23 cellular contexts compared by ENCODE assay signal in genomic region chr5:109703827-109704226, GRCh38. TPM values are rescaled to one million over a fixed set of nuclear protein-coding genes. Genes with fewer than 3 reads are reported as not detected.
DNase-seq lines count a peak whose midpoint lies in the region; ATAC-seq and TF ChIP-seq lines count a peak whose summit lies in the region.
"Had no signal": no experiment of that assay in that cellular context is flagged by ENCODE, and none has a peak within 500 bp of the region (broad histone marks: within the 10 kb centered on the region; RNA-seq: fewer than 3 reads in every experiment).

No MANE protein-coding gene starts in this region.

- no peak overlapping the region for H3K4me2 ChIP-seq in GM23248 (ENCODE audit: unreplicated experiment)

- no peak overlapping the region for H2AFZ ChIP-seq in GM23248

- TF ChIP-seq POLR2A in esophagus muscularis mucosa (IDR thresholded peaks at IDR 0.05; ENCODE audit: low read depth) = no peak

- H3K27me3 ChIP-seq in GM23248 (replicated peaks; ENCODE audit: insufficient read depth) (no peaks in the 10 kb centered on the region), esophagus muscularis mucosa (no peaks in the 10 kb centered on the region), skeletal muscle tissue (ENCODE audit: control insufficient read depth in 3 of 3, insufficient read depth in 3 of 3, low read length in 3 of 3) (no peaks in the 10 kb centered on the region)
- no peaks in the 10 kb centered on the region for H3K27me3 ChIP-seq in naive thymus-derived CD4-positive, alpha-beta T cell (ENCODE audit: control insufficient read depth in 2 of 2, insufficient read depth in 2 of 2, low read length in 2 of 2)
- H3K27me3 ChIP-seq: stomach had no signal

- H3K27ac ChIP-seq in GM23248 (no peak overlapping the region), esophagus muscularis mucosa (replicated peaks in 1 of 4) (peak overlapping the region; percentile 5 to 54 (median 42)), skeletal muscle tissue (ENCODE audit: low read depth, low read length) (peak overlapping the region; percentile 69)
- no peak overlapping the region for H3K27ac ChIP-seq in naive thymus-derived CD4-positive, alpha-beta T cell (ENCODE audit: low read depth, low read length)
- H3K27ac ChIP-seq: stomach had no signal

- peaks cover 89% of the 10 kb centered on the region for H3K4me1 Mint-ChIP-seq in activated T-cell treated with anti-CD3 and anti-CD28 coated beads, Interleukin-2, amount 50 U/mL, for 24 hours (ENCODE audit: low read depth)
- H3K4me1 Mint-ChIP-seq in naive thymus-derived CD4-positive, alpha-beta T cell = peaks cover 31 to 98% (median 95%) of the 10 kb centered on the region in 7 donors

- H3K9me3 ChIP-seq in GM23248 (ENCODE audit: low read depth) = no peaks in the 10 kb centered on the region
- no peaks in the 10 kb centered on the region for H3K9me3 ChIP-seq in esophagus muscularis mucosa
- H3K9me3 ChIP-seq in skeletal muscle tissue (ENCODE audit: control insufficient read depth in 3 of 3, low read length in 3 of 3) = no peaks in the 10 kb centered on the region
- no peaks in the 10 kb centered on the region for H3K9me3 ChIP-seq in naive thymus-derived CD4-positive, alpha-beta T cell (ENCODE audit: control insufficient read depth in 2 of 3, low read length in 3 of 3)
- H3K9me3 ChIP-seq: stomach had no signal

- no peak for ATAC-seq in naive thymus-derived CD4-positive, alpha-beta T cell
- ATAC-seq: activated CD8-positive, alpha-beta memory T cell treated with anti-CD3 and anti-CD28 coated beads, Interleukin-2, amount 10 ng/mL, durations not matched to agents 7 days and 5 days; activated T-helper 17 cell treated with anti-CD3 and anti-CD28 coated beads, Interleukin-2, amount 50 U/mL, for 72 hours had no signal

- no peak overlapping the region for H3K4me3 Mint-ChIP-seq in activated T-cell treated with anti-CD3 and anti-CD28 coated beads, Interleukin-2, amount 50 U/mL, for 24 hours
- peak overlapping the region in 3 of 10 donors; percentile 2 to 34 (median 13) for H3K4me3 Mint-ChIP-seq in naive thymus-derived CD4-positive, alpha-beta T cell
- H3K4me3 Mint-ChIP-seq: activated CD8-positive, alpha-beta memory T cell treated with anti-CD3 and anti-CD28 coated beads, Interleukin-2, amount 10 ng/mL, durations not matched to agents 7 days and 5 days; activated naive CD8-positive, alpha-beta T cell; activated T-helper 17 cell treated with anti-CD3 and anti-CD28 coated beads, Interleukin-2, amount 50 U/mL, for 72 hours; B cell; brain had no signal

- no peak for TF ChIP-seq EP300 in esophagus muscularis mucosa (IDR thresholded peaks at IDR 0.05)

- H3K4me3 ChIP-seq in GM23248 (no peak overlapping the region), esophagus muscularis mucosa (no peak overlapping the region), skeletal muscle tissue (ENCODE audit: low read length in 3 of 3) (peak overlapping the region; percentile 33 to 68 (median 35))
- no peak overlapping the region for H3K4me3 ChIP-seq in naive thymus-derived CD4-positive, alpha-beta T cell (ENCODE audit: low read length)
- H3K4me3 ChIP-seq: lung, stomach had no signal

- H3K9me2 ChIP-seq in GM23248 (ENCODE audit: insufficient read depth) = no peaks in the 10 kb centered on the region

- no peak for TF ChIP-seq CTCF in esophagus muscularis mucosa (IDR thresholded peaks at IDR 0.05)

- 8 to 11% methylated on average over 1 of the region's 1 CpG for WGBS in GM23248 (ENCODE audit: low coverage in 1 of 2, low lambda C conversion rate in 2 of 2, missing lambda C conversion rate in 2 of 2), 2 experiments
- WGBS in esophagus muscularis mucosa = 23% methylated on average over 1 of the region's 1 CpG

- POLR2A ChIA-PET in naive thymus-derived CD4-positive, alpha-beta T cell (lab: Charles Lee) = no interaction called here

- DNase-seq in GM23248 = peak; percentile 28
- DNase-seq in RPMI7951 (ENCODE audit: low read depth) = peak; percentile 38
- DNase-seq in esophagus muscularis mucosa (ENCODE audit: extremely low spot score) = no peak
- DNase-seq in NCI-H82 treated with DMSO at 0.1 percent for 48 hours (lab: John Stamatoyannopoulos, UW; ENCODE audit: unreplicated experiment) = no peak
- DNase-seq in NCI-H526 (lab: John Stamatoyannopoulos, UW) = no peak
- DNase-seq in activated T-cell treated with anti-CD3 and anti-CD28 coated beads, Interleukin-2, amount 50 U/mL, for 24 hours = no peak
- no peak for DNase-seq in naive thymus-derived CD4-positive, alpha-beta T cell
- DNase-seq: activated CD4-positive, alpha-beta T cell treated with anti-CD3 and anti-CD28 coated beads for 48 hours; activated CD8-positive, alpha-beta memory T cell treated with anti-CD3 and anti-CD28 coated beads, Interleukin-2, amount 10 ng/mL, durations not matched to agents 7 days and 5 days; hippocampal formation; KBM-7; NCI-H187; NCI-H446; NK-92 treated with Interleukin-12 subunit alpha and Interleukin-12 subunit beta, amount 100 ng/mL, for 24 hours; RPMI8226; stimulated activated CD4-positive, alpha-beta T cell treated with anti-CD3 and anti-CD28 coated beads, Interleukin-4, amount 100 ng/mL, for 4 hours; stomach had no signal

- CTCF ChIA-PET in naive thymus-derived CD4-positive, alpha-beta T cell (lab: Charles Lee) = interaction anchor here (0.9 kb wide), 1 partner anchor 10 kb away, joined by 3 read pairs; no protein-coding TSS in a partner anchor

- H3K36me3 Mint-ChIP-seq in activated T-cell treated with anti-CD3 and anti-CD28 coated beads, Interleukin-2, amount 50 U/mL, for 24 hours (ENCODE audit: low read depth) = peaks cover 46% of the 10 kb centered on the region
- peaks cover 4 to 51% (median 32%) of the 10 kb centered on the region in 5 donors for H3K36me3 Mint-ChIP-seq in naive thymus-derived CD4-positive, alpha-beta T cell

- in situ Hi-C loops in GM23248 (cut with MboI) = no loop called here

- H3K9ac ChIP-seq in GM23248 (no peak overlapping the region), skeletal muscle tissue (ENCODE audit: low read depth in 1 of 3, low read length in 3 of 3) (peak overlapping the region in 2 of 3 donors; percentile 18 to 64)

- peaks cover 100% of the 10 kb centered on the region for H3K79me2 ChIP-seq in GM23248 (ENCODE audit: insufficient read depth)

- no peaks in the 10 kb centered on the region for H4K20me1 ChIP-seq in GM23248 (ENCODE audit: insufficient read depth)

- no peak overlapping the region for H3K27ac Mint-ChIP-seq in activated T-cell treated with anti-CD3 and anti-CD28 coated beads, Interleukin-2, amount 50 U/mL, for 24 hours
- no peak overlapping the region for H3K27ac Mint-ChIP-seq in naive thymus-derived CD4-positive, alpha-beta T cell
- H3K27ac Mint-ChIP-seq: activated CD8-positive, alpha-beta memory T cell treated with anti-CD3 and anti-CD28 coated beads, Interleukin-2, amount 10 ng/mL, durations not matched to agents 7 days and 5 days; activated naive CD8-positive, alpha-beta T cell; activated T-helper 17 cell treated with anti-CD3 and anti-CD28 coated beads, Interleukin-2, amount 50 U/mL, for 72 hours; B cell; brain had no signal

- no peaks in the 10 kb centered on the region for H3K27me3 Mint-ChIP-seq in activated T-cell treated with anti-CD3 and anti-CD28 coated beads, Interleukin-2, amount 50 U/mL, for 24 hours
- H3K27me3 Mint-ChIP-seq in naive thymus-derived CD4-positive, alpha-beta T cell = no peaks in the 10 kb centered on the region
- H3K27me3 Mint-ChIP-seq: activated CD8-positive, alpha-beta memory T cell treated with anti-CD3 and anti-CD28 coated beads, Interleukin-2, amount 10 ng/mL, durations not matched to agents 7 days and 5 days; activated naive CD8-positive, alpha-beta T cell; activated T-helper 17 cell treated with anti-CD3 and anti-CD28 coated beads, Interleukin-2, amount 50 U/mL, for 72 hours; B cell; brain had no signal

- H3K36me3 ChIP-seq in GM23248 (ENCODE audit: low read depth) (peaks cover 4% of the 10 kb centered on the region; the same call in 1 of the 2 replicates), esophagus muscularis mucosa (no peaks in the 10 kb centered on the region), skeletal muscle tissue (ENCODE audit: control insufficient read depth in 3 of 3, insufficient read depth in 3 of 3, low read length in 3 of 3) (no peaks in the 10 kb centered on the region)
- H3K36me3 ChIP-seq in naive thymus-derived CD4-positive, alpha-beta T cell (ENCODE audit: control insufficient read depth in 2 of 3, insufficient read depth in 3 of 3, low read length in 3 of 3) = no peaks in the 10 kb centered on the region
- H3K36me3 ChIP-seq: stomach had no signal

- intact Hi-C loops in esophagus muscularis mucosa (cut with DNase I) = no loop called here
- intact Hi-C loops in naive thymus-derived CD4-positive, alpha-beta T cell (cut with micrococcal nuclease) = loop anchor here in 1 of 2 donors (1.0 kb wide), 1 partner anchor 9 kb away; no protein-coding TSS in a partner anchor

- no peaks in the 10 kb centered on the region for H3F3A ChIP-seq in GM23248 (ENCODE audit: insufficient read depth)

- H3K4me1 ChIP-seq in GM23248 (ENCODE audit: insufficient read depth) (peaks cover 20% of the 10 kb centered on the region; the same call in 1 of the 2 replicates), esophagus muscularis mucosa (peaks cover 14 to 31% (median 29%) of the 10 kb centered on the region in 4 donors), skeletal muscle tissue (ENCODE audit: control insufficient read depth in 3 of 3, insufficient read depth in 3 of 3, low read length in 3 of 3) (peaks cover 29 to 34% (median 33%) of the 10 kb centered on the region in 3 donors)
- peaks cover 17 to 44% of the 10 kb centered on the region in 2 donors for H3K4me1 ChIP-seq in naive thymus-derived CD4-positive, alpha-beta T cell (ENCODE audit: control insufficient read depth in 2 of 2, insufficient read depth in 2 of 2, low read length in 2 of 2)

- H3K9me3 Mint-ChIP-seq in activated T-cell treated with anti-CD3 and anti-CD28 coated beads, Interleukin-2, amount 50 U/mL, for 24 hours = no peaks in the 10 kb centered on the region
- H3K9me3 Mint-ChIP-seq in naive thymus-derived CD4-positive, alpha-beta T cell = no peaks in the 10 kb centered on the region
- H3K9me3 Mint-ChIP-seq: activated T-helper 17 cell treated with anti-CD3 and anti-CD28 coated beads, Interleukin-2, amount 50 U/mL, for 72 hours had no signal

RNA-seq across cellular contexts. Expression of gene MAN2A1, which starts 14.1 kb away (rescaled TPM):
- total RNA-seq in GM23248 (2014; rRNA removed; shearing (Covaris generic)) = 54.6 and 59.3 TPM in 2 replicates
- 18.1 and 20.8 TPM in 2 replicates for polyA plus RNA-seq in GM23248 (2016; fragmentation: Nextera tagmentation; extraction: Ambion mirVana)
- 20.6 and 25.8 TPM in 2 replicates for total RNA-seq in RPMI7951 (2014; rRNA removed; shearing (Covaris generic))
- total RNA-seq in esophagus muscularis mucosa = 10 to 100 TPM; 22.3 to 29.5 (median 27.4) TPM
- total RNA-seq in skeletal muscle tissue = 81.4 TPM
- total RNA-seq in naive thymus-derived CD4-positive, alpha-beta T cell = 100 to 1,000 TPM in 1 of 5 experiments, 10 to 100 TPM in 4; 36.2 to 107 (median 68.6) TPM
- polyA plus RNA-seq in naive thymus-derived CD4-positive, alpha-beta T cell = 10 to 100 TPM; 24.9 to 26.7 TPM

Comparison
In these comparisons a context has a peak if more than half of its experiments do, and no peak if none do; other contexts are left out.
1. DNase-seq: peak in GM23248 (single experiment) and RPMI7951 (single experiment); none in esophagus muscularis mucosa (single experiment), NCI-H82 treated with DMSO at 0.1 percent for 48 hours (single experiment), NCI-H526 (0 of 2), activated T-cell treated with anti-CD3 and anti-CD28 coated beads, Interleukin-2, amount 50 U/mL, for 24 hours (single experiment) and naive thymus-derived CD4-positive, alpha-beta T cell (0 of 9).
2. H3K27ac ChIP-seq: peak in esophagus muscularis mucosa (4 of 4) and skeletal muscle tissue (single experiment); none in GM23248 (single experiment) and naive thymus-derived CD4-positive, alpha-beta T cell (single experiment).
3. H3K4me3 ChIP-seq: peak in skeletal muscle tissue (3 of 3); none in GM23248 (single experiment), esophagus muscularis mucosa (0 of 4) and naive thymus-derived CD4-positive, alpha-beta T cell (single experiment).